Comparison of ENCODE assay signal across 19 cellular contexts in genomic region chr10:97358349-97358748, GRCh38. TPM values are rescaled to one million over a fixed set of nuclear protein-coding genes. Genes with fewer than 3 reads are reported as not detected.
DNase-seq lines count a peak whose midpoint lies in the region; ATAC-seq and TF ChIP-seq lines count a peak whose summit lies in the region.
"Had no signal": no experiment of that assay in that cellular context is flagged by ENCODE, and none has a peak within 500 bp of the region (broad histone marks: within the 10 kb centered on the region; RNA-seq: fewer than 3 reads in every experiment).

No MANE protein-coding gene starts in this region.

- peaks cover 44% of the 10 kb centered on the region for H3K36me3 ChIP-seq in neutrophil
- peaks cover 9% of the 10 kb centered on the region for H3K36me3 ChIP-seq in WERI-Rb-1

- H3K36me3 Mint-ChIP-seq in activated T-cell treated with anti-CD3 and anti-CD28 coated beads, Interleukin-2, amount 50 U/mL, for 72 hours (ENCODE audit: insufficient read depth in 2 of 2) = peaks cover 2 to 9% of the 10 kb centered on the region in 2 donors
- peaks cover 91% of the 10 kb centered on the region for H3K36me3 Mint-ChIP-seq in activated T-cell treated with anti-CD3 and anti-CD28 coated beads, Interleukin-2, amount 50 U/mL, for 24 hours (ENCODE audit: low read depth)
- H3K36me3 Mint-ChIP-seq in central memory CD8-positive, alpha-beta T cell (ENCODE audit: insufficient read depth) = peaks cover 3% of the 10 kb centered on the region

- H3K27me3 ChIP-seq in neutrophil (no peaks in the 10 kb centered on the region), WERI-Rb-1 (ENCODE audit: insufficient read depth, low read depth, severe bottlenecking) (no peaks in the 10 kb centered on the region)

- H3K27ac Mint-ChIP-seq in activated T-cell treated with anti-CD3 and anti-CD28 coated beads, Interleukin-2, amount 50 U/mL, for 72 hours = peak overlapping the region; percentile 52
- no peak overlapping the region for H3K27ac Mint-ChIP-seq in activated T-cell treated with anti-CD3 and anti-CD28 coated beads, Interleukin-2, amount 50 U/mL, for 24 hours
- peak overlapping the region; percentile 41 for H3K27ac Mint-ChIP-seq in central memory CD8-positive, alpha-beta T cell (ENCODE audit: low read depth)

- intact Hi-C loops in left cardiac atrium (cut with DNase I) = no loop called here

- no peak overlapping the region for H3K4me3 Mint-ChIP-seq in activated T-cell treated with anti-CD3 and anti-CD28 coated beads, Interleukin-2, amount 50 U/mL, for 72 hours
- no peak overlapping the region for H3K4me3 Mint-ChIP-seq in activated T-cell treated with anti-CD3 and anti-CD28 coated beads, Interleukin-2, amount 50 U/mL, for 24 hours
- no peak overlapping the region for H3K4me3 Mint-ChIP-seq in central memory CD8-positive, alpha-beta T cell
- H3K4me3 Mint-ChIP-seq: CD4-positive, CD25-positive, alpha-beta regulatory T cell; CD8-positive, alpha-beta memory T cell; H9 had no signal

- peak overlapping the region; percentile 100 for H3K27ac ChIP-seq in neutrophil
- H3K27ac ChIP-seq in WERI-Rb-1 = no peak overlapping the region
- H3K27ac ChIP-seq: 22Rv1, A549 had no signal

- H3K4me3 ChIP-seq in neutrophil (ENCODE audit: low read depth in 1 of 2, low read length in 1 of 2) (no peak overlapping the region), WERI-Rb-1 (ENCODE audit: low read depth, low read length) (no peak overlapping the region)
- H3K4me3 ChIP-seq: A549, GM12878 had no signal

- H3K9me3 ChIP-seq in neutrophil (no peaks in the 10 kb centered on the region), WERI-Rb-1 (ENCODE audit: severe bottlenecking) (no peaks in the 10 kb centered on the region)
- H3K9me3 ChIP-seq: A549 had no signal

- no peak for ATAC-seq in activated T-cell treated with anti-CD3 and anti-CD28 coated beads, Interleukin-2, amount 50 U/mL, for 72 hours (replicated peaks in 1 of 2)
- ATAC-seq in central memory CD8-positive, alpha-beta T cell (replicated peaks; ENCODE audit: extremely low read depth, poor library complexity, severe bottlenecking) = no peak
- ATAC-seq in HG03469 (IDR thresholded peaks at IDR 0.05; ENCODE audit: unreplicated experiment) (no peak), left cardiac atrium (no peak)
- ATAC-seq: A549, GM12878 had no signal

- H3K4me1 ChIP-seq in neutrophil (ENCODE audit: control insufficient read depth in 1 of 2, insufficient read depth in 1 of 2, low read depth in 1 of 2, low read length in 1 of 2) = peaks cover 99 to 100% of the 10 kb centered on the region in 2 experiments
- H3K4me1 ChIP-seq: A549 had no signal

- TF ChIP-seq CTCF in neutrophil (IDR thresholded peaks at IDR 0.05) (no peak), WERI-Rb-1 (IDR thresholded peaks at IDR 0.05; ENCODE audit: low read depth, low read length) (no peak)

- no peaks in the 10 kb centered on the region for H3K9me3 Mint-ChIP-seq in activated T-cell treated with anti-CD3 and anti-CD28 coated beads, Interleukin-2, amount 50 U/mL, for 72 hours
- no peaks in the 10 kb centered on the region for H3K9me3 Mint-ChIP-seq in activated T-cell treated with anti-CD3 and anti-CD28 coated beads, Interleukin-2, amount 50 U/mL, for 24 hours
- H3K9me3 Mint-ChIP-seq in central memory CD8-positive, alpha-beta T cell = no peaks in the 10 kb centered on the region
- H3K9me3 Mint-ChIP-seq: CD4-positive, CD25-positive, alpha-beta regulatory T cell; CD8-positive, alpha-beta memory T cell; H9 had no signal

- DNase-seq in activated T-cell treated with anti-CD3 and anti-CD28 coated beads, Interleukin-2, amount 50 U/mL, for 72 hours = no peak
- no peak for DNase-seq in activated T-cell treated with anti-CD3 and anti-CD28 coated beads, Interleukin-2, amount 50 U/mL, for 24 hours
- DNase-seq in central memory CD8-positive, alpha-beta T cell (ENCODE audit: low spot score in 2 of 2) = no peak
- DNase-seq in WERI-Rb-1 (no peak), left cardiac atrium (no peak)
- DNase-seq: AML-193; CD4-positive, CD25-positive, alpha-beta regulatory T cell; CD8-positive, alpha-beta memory T cell; COR-L47; DMS 273 treated with DMSO at 0.1 percent for 48 hours; DMS53; DND-41; EL; H9 had no signal

- no peaks in the 10 kb centered on the region for H3K4me1 Mint-ChIP-seq in activated T-cell treated with anti-CD3 and anti-CD28 coated beads, Interleukin-2, amount 50 U/mL, for 72 hours (ENCODE audit: low read depth)
- no peaks in the 10 kb centered on the region for H3K4me1 Mint-ChIP-seq in activated T-cell treated with anti-CD3 and anti-CD28 coated beads, Interleukin-2, amount 50 U/mL, for 24 hours (ENCODE audit: low read depth)
- peaks cover 12% of the 10 kb centered on the region for H3K4me1 Mint-ChIP-seq in central memory CD8-positive, alpha-beta T cell

- no peaks in the 10 kb centered on the region for H3K27me3 Mint-ChIP-seq in activated T-cell treated with anti-CD3 and anti-CD28 coated beads, Interleukin-2, amount 50 U/mL, for 72 hours (ENCODE audit: low read depth)
- H3K27me3 Mint-ChIP-seq in activated T-cell treated with anti-CD3 and anti-CD28 coated beads, Interleukin-2, amount 50 U/mL, for 24 hours = no peaks in the 10 kb centered on the region
- H3K27me3 Mint-ChIP-seq in central memory CD8-positive, alpha-beta T cell = no peaks in the 10 kb centered on the region
- H3K27me3 Mint-ChIP-seq: CD4-positive, CD25-positive, alpha-beta regulatory T cell; CD8-positive, alpha-beta memory T cell had no signal

RNA-seq across cellular contexts. Expression of gene FRAT2, which starts 23.8 kb away (rescaled TPM):
- 1 to 10 TPM; 7.2 to 7.8 TPM for total RNA-seq in activated T-cell treated with anti-CD3 and anti-CD28 coated beads, Interleukin-2, amount 50 U/mL, for 72 hours
- 1 to 10 TPM; 4.9 to 7.6 TPM for total RNA-seq in left cardiac atrium

RNA-seq across cellular contexts. Expression of gene FRAT1, which starts 39.3 kb away (rescaled TPM):
- total RNA-seq in activated T-cell treated with anti-CD3 and anti-CD28 coated beads, Interleukin-2, amount 50 U/mL, for 72 hours = 1 to 10 TPM; 3.2 to 4.5 TPM
- 1 to 10 TPM; 2.1 to 6.2 TPM for total RNA-seq in left cardiac atrium

RNA-seq across cellular contexts. Expression of gene RRP12, which starts 42.8 kb away (rescaled TPM):
- total RNA-seq in activated T-cell treated with anti-CD3 and anti-CD28 coated beads, Interleukin-2, amount 50 U/mL, for 72 hours = 10 to 100 TPM; 27.8 to 33.5 TPM
- total RNA-seq in left cardiac atrium = 10 to 100 TPM in 1 of 2 donors, 1 to 10 TPM in 1; 7.6 to 27.2 TPM
